ENCODE assay signal across 28 cellular contexts in the genomic region with DNA sequence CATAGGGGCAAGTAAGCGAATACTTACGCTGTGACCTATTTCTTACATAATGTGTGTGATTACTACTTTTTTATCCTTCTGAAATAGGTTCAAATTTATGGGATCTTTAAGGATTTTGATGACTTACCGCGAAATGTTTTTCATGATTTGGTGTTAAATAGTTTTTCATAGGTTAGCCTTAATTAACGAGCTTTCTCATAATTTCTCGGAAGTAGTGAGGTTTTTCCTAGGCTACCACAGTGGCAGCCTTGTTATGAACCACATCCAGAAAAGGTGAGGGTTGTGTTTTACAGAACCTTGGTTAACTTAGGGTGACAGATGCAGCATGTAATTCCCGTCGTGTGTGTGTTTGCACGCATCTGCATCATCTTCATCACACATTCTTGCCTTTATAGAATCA. TPM values are rescaled to one million over a fixed set of nuclear protein-coding genes. Genes with fewer than 3 reads are reported as not detected.
A peak's percentile ranks its signal among the peaks of the same experiment; 100 is the strongest.
DNase-seq lines count a peak whose midpoint lies in the region; ATAC-seq and TF ChIP-seq lines count a peak whose summit lies in the region.
"Had no signal": no experiment of that assay in that cellular context is flagged by ENCODE, and none has a peak within 500 bp of the region (broad histone marks: within the 10 kb centered on the region; RNA-seq: fewer than 3 reads in every experiment).

No MANE protein-coding gene starts in this region.

- no peaks in the 10 kb centered on the region for H3K36me3 ChIP-seq in HEK293 (ENCODE audit: control insufficient read depth in 2 of 2, insufficient read depth in 1 of 2, low read length in 2 of 2)
- H3K36me3 ChIP-seq: heart left ventricle, right atrium auricular region, spleen had no signal

- no peak overlapping the region for H3K27ac Mint-ChIP-seq in Calu3 (ENCODE audit: unreplicated experiment)
- no peak overlapping the region for H3K27ac Mint-ChIP-seq in nephron
- H3K27ac Mint-ChIP-seq: activated T-cell treated with anti-CD3 and anti-CD28 coated beads, Interleukin-2, amount 50 U/mL, for 72 hours; CD4-positive, alpha-beta memory T cell; stimulated activated naive CD8-positive, alpha-beta T cell treated with anti-CD3 and anti-CD28 coated beads, Interleukin-15, Interleukin-2, amounts not matched to agents 100 ng/mL and 50 ng/mL, for 24 hours; T-helper 17 cell had no signal

- H3K4me3 ChIP-seq in HEK293 (ENCODE audit: low read depth, low read length) = peak overlapping the region; percentile 78; the same call in 1 of the 2 replicates
- peak overlapping the region in 58 of 59 donors; percentile 26 to 82 (median 65) for H3K4me3 ChIP-seq in dorsolateral prefrontal cortex
- H3K4me3 ChIP-seq: mucosa of descending colon had no signal

- TF ChIP-seq CTCF in Calu3 (IDR thresholded peaks at IDR 0.05; ENCODE audit: unreplicated experiment) = no peak
- TF ChIP-seq CTCF in HEK293 (tag by site-specific recombination; IDR thresholded peaks at IDR 0.05) = no peak
- TF ChIP-seq CTCF in dorsolateral prefrontal cortex (IDR thresholded peaks at IDR 0.05 in 54 of 56, conservative IDR thresholded peaks at IDR 0.05 in 2 of 56; ENCODE audit: low read depth in 1 of 56, partially characterized antibody in 56 of 56) = no peak
- TF ChIP-seq CTCF in nephron (IDR thresholded peaks at IDR 0.05; ENCODE audit: unreplicated experiment in 3 of 3) = no peak
- no peak for TF ChIP-seq CTCF in GM20000 (IDR thresholded peaks at IDR 0.05; ENCODE audit: extremely low read depth, missing control alignments)

- CTCF ChIA-PET in Calu3 (lab: Charles Lee) = no interaction called here
- CTCF ChIA-PET in HEK293 (lab: Yijun Ruan, JAX) = no interaction called here

- peak overlapping the region; percentile 77 for H3K4me3 Mint-ChIP-seq in Calu3 (ENCODE audit: low read depth, unreplicated experiment)
- peak overlapping the region; percentile 57 to 88 (median 87) for H3K4me3 Mint-ChIP-seq in nephron
- H3K4me3 Mint-ChIP-seq: stimulated activated naive CD8-positive, alpha-beta T cell treated with anti-CD3 and anti-CD28 coated beads, Interleukin-15, Interleukin-2, amounts not matched to agents 100 ng/mL and 50 ng/mL, for 24 hours had no signal

- H3K4me1 Mint-ChIP-seq in Calu3 (ENCODE audit: low read depth, unreplicated experiment) (no peaks in the 10 kb centered on the region), nephron (peaks cover 5% of the 10 kb centered on the region)

- no peaks in the 10 kb centered on the region for H3K9me3 Mint-ChIP-seq in Calu3 (ENCODE audit: low read depth, unreplicated experiment)
- no peaks in the 10 kb centered on the region for H3K9me3 Mint-ChIP-seq in nephron

- H3K27me3 ChIP-seq in dorsolateral prefrontal cortex = peaks cover 0 to 42% (median 8%) of the 10 kb centered on the region in 45 donors
- H3K27me3 ChIP-seq: testis had no signal

- BruUV-seq in Calu3 (replicated peaks; lab: Mats Ljungman, UMichigan) = no TSS peak

- H3K27ac ChIP-seq in HEK293 (ENCODE audit: extremely low read depth, low read depth, low read length) (no peak overlapping the region), dorsolateral prefrontal cortex (peak overlapping the region in 31 of 59 donors; percentile 7 to 95 (median 76))
- H3K27ac ChIP-seq: HL-60, KMS-11, parathyroid adenoma, right atrium auricular region, spleen, testis had no signal

- POLR2A ChIA-PET in HEK293 (lab: Yijun Ruan, JAX) = no interaction called here

- peaks cover 49% of the 10 kb centered on the region for H3K27me3 Mint-ChIP-seq in Calu3 (ENCODE audit: unreplicated experiment)
- H3K27me3 Mint-ChIP-seq in nephron (ENCODE audit: low read depth) = peaks cover 84% of the 10 kb centered on the region

- DNase-seq in Calu3 (no peak), dorsolateral prefrontal cortex (no peak), C1 segment of cervical spinal cord (lab: John Stamatoyannopoulos, UW) (no peak), GM20000 (ENCODE audit: low spot score) (no peak)
- DNase-seq: activated CD4-positive, alpha-beta T cell treated with anti-CD3 and anti-CD28 coated beads, Interleukin-2, amount 50 U/mL, for 48 hours; activated naive CD4-positive, alpha-beta T cell; activated T-cell treated with anti-CD3 and anti-CD28 coated beads, Interleukin-2, amount 50 U/mL, for 72 hours; CD4-positive, alpha-beta memory T cell; EL; foreskin melanocyte; left cardiac atrium; NCI-H187 treated with DMSO at 0.1 percent for 48 hours; SK-N-SH; spleen; T-helper 17 cell had no signal

- H3K4me1 ChIP-seq in HEK293 (ENCODE audit: control insufficient read depth, insufficient read depth, low read length) = no peaks in the 10 kb centered on the region
- H3K4me1 ChIP-seq: parathyroid adenoma, testis had no signal

- no peak for ATAC-seq in GM18873 (IDR thresholded peaks at IDR 0.05; ENCODE audit: low FRiP score, unreplicated experiment)
- ATAC-seq: activated CD4-positive, CD25-positive, alpha-beta regulatory T cell treated with anti-CD3 and anti-CD28 coated beads, Interleukin-2, amount 50 U/mL, for 24 hours; T-helper 17 cell had no signal

- no peaks in the 10 kb centered on the region for H3K9me3 ChIP-seq in HEK293 (ENCODE audit: control insufficient read depth, insufficient read depth, low read depth, low read length)
- H3K9me3 ChIP-seq: heart left ventricle, mucosa of descending colon, right atrium auricular region, SK-N-SH, testis had no signal

- intact Hi-C loops in Calu3 (cut with micrococcal nuclease; ENCODE audit: unreplicated experiment) (no loop called here), dorsolateral prefrontal cortex (cut with DNase I) (no loop called here)

- peaks cover 6% of the 10 kb centered on the region for H3K36me3 Mint-ChIP-seq in Calu3 (ENCODE audit: insufficient read depth, unreplicated experiment)
- H3K36me3 Mint-ChIP-seq in nephron (ENCODE audit: low read depth) = no peaks in the 10 kb centered on the region
- H3K36me3 Mint-ChIP-seq: CD4-positive, alpha-beta memory T cell had no signal

TF ChIP-seq in HEK293, 187 proteins besides CTCF, POLR2A, EP300 and RAD21:
- TF ChIP-seq, protein P1, sequence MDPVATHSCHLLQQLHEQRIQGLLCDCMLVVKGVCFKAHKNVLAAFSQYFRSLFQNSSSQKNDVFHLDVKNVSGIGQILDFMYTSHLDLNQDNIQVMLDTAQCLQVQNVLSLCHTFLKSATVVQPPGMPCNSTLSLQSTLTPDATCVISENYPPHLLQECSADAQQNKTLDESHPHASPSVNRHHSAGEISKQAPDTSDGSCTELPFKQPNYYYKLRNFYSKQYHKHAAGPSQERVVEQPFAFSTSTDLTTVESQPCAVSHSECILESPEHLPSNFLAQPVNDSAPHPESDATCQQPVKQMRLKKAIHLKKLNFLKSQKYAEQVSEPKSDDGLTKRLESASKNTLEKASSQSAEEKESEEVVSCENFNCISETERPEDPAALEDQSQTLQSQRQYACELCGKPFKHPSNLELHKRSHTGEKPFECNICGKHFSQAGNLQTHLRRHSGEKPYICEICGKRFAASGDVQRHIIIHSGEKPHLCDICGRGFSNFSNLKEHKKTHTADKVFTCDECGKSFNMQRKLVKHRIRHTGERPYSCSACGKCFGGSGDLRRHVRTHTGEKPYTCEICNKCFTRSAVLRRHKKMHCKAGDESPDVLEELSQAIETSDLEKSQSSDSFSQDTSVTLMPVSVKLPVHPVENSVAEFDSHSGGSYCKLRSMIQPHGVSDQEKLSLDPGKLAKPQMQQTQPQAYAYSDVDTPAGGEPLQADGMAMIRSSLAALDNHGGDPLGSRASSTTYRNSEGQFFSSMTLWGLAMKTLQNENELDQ (tag by site-specific recombination; IDR thresholded peaks at IDR 0.05; ENCODE audit: low read depth) = no peak
- no peak for TF ChIP-seq ZNF138 (tag by site-specific recombination; IDR thresholded peaks at IDR 0.05; ENCODE audit: borderline replicate concordance)
- 0 out of 2 replicates have a peak, but pooled peaks have one; percentile 12 for TF ChIP-seq ZNF335 (tag by site-specific recombination; conservative IDR thresholded peaks at IDR 0.05)
- peak; percentile 24; the same call in 1 of the 2 replicates for TF ChIP-seq PRDM6 (tag by site-specific recombination; IDR thresholded peaks at IDR 0.05)
- TF ChIP-seq OSR2 (tag by site-specific recombination; IDR thresholded peaks at IDR 0.05) = 0 out of 2 replicates have a peak, but pooled peaks have one; percentile 17
TF ChIP-seq in HEK293: peak in this region for 3.

RNA-seq across cellular contexts. Expression of gene SH3GL2, which starts 1.3 kb away (rescaled TPM):
- total RNA-seq in Calu3 (2022) (1.1 and 1.5 TPM in 2 replicates), dorsolateral prefrontal cortex (100 to 1,000 TPM in 114 of 120 experiments, 10 to 100 TPM in 6; 63.6 to 322 (median 217) TPM)
- total RNA-seq: activated T-cell treated with anti-CD3 and anti-CD28 coated beads, Interleukin-2, amount 50 U/mL, for 72 hours; CD4-positive, alpha-beta memory T cell; lung microvascular endothelial cell; spleen; T-helper 17 cell had no signal

Comparison
In these comparisons a context has a peak if more than half of its experiments do, and no peak if none do; other contexts are left out.
1. RNA of gene SH3GL2, which starts 1.3 kb away (total RNA-seq): 63.6 to 322 TPM in dorsolateral prefrontal cortex; 1.1 to 1.5 TPM in Calu3; every median in the first group is over 10 times any median in the second.